ENCODE assay signal across 3 cellular contexts in genomic region chr10:63466168-63466935, GRCh38.
A peak's percentile ranks its signal among the peaks of the same experiment; 100 is the strongest.
TF ChIP-seq lines count a peak whose summit lies in the region.

No MANE protein-coding gene starts in this region.

TF ChIP-seq in GM12891, 5 proteins besides CTCF, POLR2A, EP300 and RAD21:
- TF ChIP-seq PAX5 (IDR thresholded peaks at IDR 0.05; ENCODE audit: insufficient read depth, low read length, severe bottlenecking) (no peak), TAF1 (IDR thresholded peaks at IDR 0.05; ENCODE audit: low read depth, low read length) (0 out of 2 replicates have a peak, but pooled peaks have one; percentile 2), SPI1 (IDR thresholded peaks at IDR 0.05; ENCODE audit: low read depth, low read length) (no peak), POLR2AphosphoS5 (IDR thresholded peaks at IDR 0.05; ENCODE audit: low read depth, low read length) (no peak)

TF ChIP-seq in HCT116, 20 proteins besides CTCF, POLR2A, EP300 and RAD21:
- TF ChIP-seq MAX (IDR thresholded peaks at IDR 0.05) (peak; percentile 12; the same call in 1 of the 2 replicates), FOSL1 (IDR thresholded peaks at IDR 0.05; ENCODE audit: low read depth) (no peak), JUND (IDR thresholded peaks at IDR 0.05) (no peak), SRF (IDR thresholded peaks at IDR 0.05; ENCODE audit: low read depth) (0 out of 2 replicates have a peak, but pooled peaks have one; percentile 50)

TF ChIP-seq in HepG2, 621 proteins besides CTCF, POLR2A, EP300 and RAD21 (continues in another document):
- TF ChIP-seq ZNF607 (CRISPR knock-in tag; IDR thresholded peaks at IDR 0.05; ENCODE audit: borderline replicate concordance) (no peak), ONECUT2 (CRISPR knock-in tag; IDR thresholded peaks at IDR 0.05) (no peak), ZNF142 (CRISPR knock-in tag; IDR thresholded peaks at IDR 0.05) (no peak), KDM5A (IDR thresholded peaks at IDR 0.05; ENCODE audit: borderline replicate concordance, low read length) (no peak), E2F1 (CRISPR knock-in tag; IDR thresholded peaks at IDR 0.05) (no peak), MAF1 (CRISPR knock-in tag; IDR thresholded peaks at IDR 0.05; ENCODE audit: borderline replicate concordance) (no peak), ZNF800 (CRISPR knock-in tag; IDR thresholded peaks at IDR 0.05) (no peak), RBAK (CRISPR knock-in tag; IDR thresholded peaks at IDR 0.05) (no peak), NFKBIZ (CRISPR knock-in tag; IDR thresholded peaks at IDR 0.05) (no peak), DBP (CRISPR knock-in tag; IDR thresholded peaks at IDR 0.05; ENCODE audit: not compliant biosample characterization) (no peak), MLLT10 (CRISPR knock-in tag; IDR thresholded peaks at IDR 0.05) (no peak), ATF4 (CRISPR knock-in tag; IDR thresholded peaks at IDR 0.05) (0 out of 4 replicates have a peak, but pooled peaks of 1 of the 2 experiments have one; percentile 14), AFF4 (CRISPR knock-in tag; IDR thresholded peaks at IDR 0.05) (no peak), ZNF670 (CRISPR knock-in tag; IDR thresholded peaks at IDR 0.05; ENCODE audit: borderline replicate concordance) (0 out of 2 replicates have a peak, but pooled peaks have one; percentile 10), FOXA3 (CRISPR knock-in tag; IDR thresholded peaks at IDR 0.05) (no peak), SIN3A (IDR thresholded peaks at IDR 0.05; ENCODE audit: borderline replicate concordance, low read depth, low read length) (0 out of 2 replicates have a peak, but pooled peaks have one; percentile 5), DR1 (CRISPR knock-in tag; IDR thresholded peaks at IDR 0.05) (no peak), KMT2A (CRISPR knock-in tag; IDR thresholded peaks at IDR 0.05) (peak; percentile 10; the same call in 1 of the 2 replicates), ZNF44 (CRISPR knock-in tag; IDR thresholded peaks at IDR 0.05) (no peak), ZNF879 (CRISPR knock-in tag; IDR thresholded peaks at IDR 0.05) (no peak), RFXAP (CRISPR knock-in tag; IDR thresholded peaks at IDR 0.05; ENCODE audit: borderline replicate concordance) (peak; percentile 50; the same call in 1 of the 2 replicates), ZNF672 (CRISPR knock-in tag; IDR thresholded peaks at IDR 0.05) (no peak), ZSCAN31 (CRISPR knock-in tag; IDR thresholded peaks at IDR 0.05; ENCODE audit: low read depth) (peak; percentile 25; the same call in 1 of the 2 replicates), HOXA3 (CRISPR knock-in tag; IDR thresholded peaks at IDR 0.05) (no peak), ZNF335 (CRISPR knock-in tag; IDR thresholded peaks at IDR 0.05) (no peak), E2F5 (CRISPR knock-in tag; conservative IDR thresholded peaks at IDR 0.05) (no peak), ZNF292 (CRISPR knock-in tag; IDR thresholded peaks at IDR 0.05; ENCODE audit: borderline replicate concordance, low read depth) (peak; percentile 63; the same call in 1 of the 2 replicates), ZNF577 (CRISPR knock-in tag; IDR thresholded peaks at IDR 0.05; ENCODE audit: borderline replicate concordance, low read depth) (no peak), TCF12 (IDR thresholded peaks at IDR 0.05) (no peak), TCF12 (CRISPR knock-in tag; IDR thresholded peaks at IDR 0.05) (no peak), U2AF2 (IDR thresholded peaks at IDR 0.05; ENCODE audit: low read depth, low read length) (no peak), ZFP37 (CRISPR knock-in tag; IDR thresholded peaks at IDR 0.05; ENCODE audit: borderline replicate concordance) (no peak), ZFX (CRISPR knock-in tag; IDR thresholded peaks at IDR 0.05; ENCODE audit: low read depth) (no peak; the same call in 1 of the 2 replicates), PITX1 (CRISPR knock-in tag; IDR thresholded peaks at IDR 0.05) (no peak), ZNF138 (CRISPR knock-in tag; IDR thresholded peaks at IDR 0.05; ENCODE audit: low read depth) (no peak), NBN (conservative IDR thresholded peaks at IDR 0.05) (no peak), SCMH1 (CRISPR knock-in tag; IDR thresholded peaks at IDR 0.05; ENCODE audit: borderline replicate concordance) (no peak), ZNF484 (CRISPR knock-in tag; IDR thresholded peaks at IDR 0.05; ENCODE audit: borderline replicate concordance, low read depth) (no peak), ZNF816 (CRISPR knock-in tag; IDR thresholded peaks at IDR 0.05; ENCODE audit: borderline replicate concordance) (no peak), DNMT1 (CRISPR knock-in tag; IDR thresholded peaks at IDR 0.05) (no peak), ZC3H4 (CRISPR knock-in tag; IDR thresholded peaks at IDR 0.05; ENCODE audit: borderline replicate concordance) (no peak), ZNF747 (CRISPR knock-in tag; IDR thresholded peaks at IDR 0.05; ENCODE audit: borderline replicate concordance) (0 out of 2 replicates have a peak, but pooled peaks have one; percentile 6), KDM2A (CRISPR knock-in tag; IDR thresholded peaks at IDR 0.05; ENCODE audit: borderline replicate concordance, low read depth) (no peak), ZNF280D (CRISPR knock-in tag; IDR thresholded peaks at IDR 0.05) (no peak)
